In the genomic region with DNA sequence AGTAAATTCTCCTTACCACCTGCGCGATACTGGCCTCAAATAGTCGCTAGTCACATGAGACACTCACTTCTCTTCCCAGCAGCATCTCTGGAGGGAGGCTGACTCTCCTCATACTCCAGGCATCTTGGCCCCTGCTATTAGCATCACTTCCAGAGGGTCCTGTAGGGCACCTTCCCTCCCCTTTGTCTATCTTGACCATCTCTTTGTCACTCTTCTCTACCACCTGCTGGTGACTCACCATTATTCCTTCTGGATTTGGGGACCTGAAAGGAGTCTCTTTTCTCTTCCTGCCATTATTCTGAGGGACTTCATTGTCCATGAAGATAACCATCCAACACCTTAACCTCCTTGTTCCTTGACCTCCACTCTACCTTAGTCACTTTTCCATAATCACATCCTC, we compare ENCODE assay signal across 30 cellular contexts. TPM values are rescaled to one million over a fixed set of nuclear protein-coding genes. Genes with fewer than 3 reads are reported as not detected.
DNase-seq lines count a peak whose midpoint lies in the region; ATAC-seq, FAIRE-seq and TF ChIP-seq lines count a peak whose summit lies in the region.
"Had no signal": no experiment of that assay in that cellular context is flagged by ENCODE, and none has a peak within 500 bp of the region (broad histone marks: within the 10 kb centered on the region; RNA-seq: fewer than 3 reads in every experiment).

No MANE protein-coding gene starts in this region.

- no peak overlapping the region for H2AFZ ChIP-seq in GM23338
- H2AFZ ChIP-seq in HepG2 (ENCODE audit: low read length) = no peak overlapping the region

- WGBS in HepG2 (ENCODE audit: low lambda C conversion rate) = 96% methylated on average over 3 of the region's 3 CpGs

- no peaks in the 10 kb centered on the region for H3K9me3 ChIP-seq in HepG2 (ENCODE audit: low read length)
- H3K9me3 ChIP-seq: BLaER1, heart left ventricle had no signal

- H3K4me1 Mint-ChIP-seq in GM23338 = peaks cover 22% of the 10 kb centered on the region
- H3K4me1 Mint-ChIP-seq: activated naive CD4-positive, alpha-beta T cell treated with anti-CD3 and anti-CD28 coated beads, Interleukin-2, amount 10 ng/mL, durations not matched to agents 7 days and 5 days; natural killer cell; T-cell had no signal

- TF ChIP-seq EP300 in HepG2 (IDR thresholded peaks at IDR 0.05; ENCODE audit: low read depth in 2 of 2, low read length in 2 of 2) = no peak
- no peak for TF ChIP-seq EP300 in HepG2 (CRISPR knock-in tag; IDR thresholded peaks at IDR 0.05; ENCODE audit: borderline replicate concordance)

- CTCF ChIA-PET in HepG2 (lab: Yijun Ruan, JAX; ENCODE audit: low intra/inter-chr PET ratio, low total read pairs) = interaction anchor here (0.7 to 2.1 kb wide), 3 partner anchors 28 to 85 kb away, joined by 3 to 20 read pairs (median 6); a partner anchor contains a TSS

- no TSS peak for BruUV-seq in HepG2 (replicated peaks; lab: Mats Ljungman, UMichigan)

- H3K36me3 Mint-ChIP-seq in GM23338 (ENCODE audit: low read depth) = no peaks in the 10 kb centered on the region
- H3K36me3 Mint-ChIP-seq: activated naive CD4-positive, alpha-beta T cell treated with anti-CD3 and anti-CD28 coated beads, Interleukin-2, amount 10 ng/mL, durations not matched to agents 7 days and 5 days; mesothelial cell of epicardium; natural killer cell; T-cell; type B pancreatic cell had no signal

- H3K4me1 ChIP-seq in GM23338 (ENCODE audit: insufficient read depth) (peaks cover 20% of the 10 kb centered on the region), HepG2 (ENCODE audit: insufficient read depth, low read length) (peaks cover 48% of the 10 kb centered on the region)
- H3K4me1 ChIP-seq: BLaER1 had no signal

- POLR2A ChIA-PET in HepG2 (lab: Yijun Ruan, JAX) = interaction anchor here (3.6 kb wide), 1 partner anchor 81 kb away, joined by 20 read pairs; a partner anchor contains a TSS

- peak; percentile 22 for DNase-seq in NCI-H1092 treated with DMSO at 0.1 percent for 48 hours (lab: John Stamatoyannopoulos, UW)
- DNase-seq in NCI-H1092 (lab: John Stamatoyannopoulos, UW) = no peak
- peak; percentile 33 for DNase-seq in GM23338 (ENCODE audit: low spot score)
- peak; percentile 45 for DNase-seq in HepG2 (ENCODE audit: low spot score)
- DNase-seq in stimulated activated CD4-positive, alpha-beta T cell treated with anti-CD3 and anti-CD28 coated beads, Interleukin-2, amount 100 ng/mL, for 24 hours = no peak
- no peak for DNase-seq in SKM-1 (lab: John Stamatoyannopoulos, UW; ENCODE audit: unreplicated experiment)
- DNase-seq in Ammon's horn (ENCODE audit: low spot score) = no peak
- DNase-seq: activated CD4-positive, alpha-beta T cell treated with anti-CD3 and anti-CD28 coated beads for 4 hours; activated naive CD4-positive, alpha-beta T cell treated with anti-CD3 and anti-CD28 coated beads, Interleukin-2, amount 10 ng/mL, durations not matched to agents 7 days and 5 days; activated T-cell treated with anti-CD3 and anti-CD28 coated beads, Interleukin-2, amount 50 U/mL, for 72 hours; central memory CD4-positive, alpha-beta T cell; COR-L47; H9; heart left ventricle; Kasumi-1; left colon; natural killer cell; NCI-H2171 treated with DMSO at 0.1 percent for 48 hours; NCI-H524 treated with DMSO at 0.1 percent for 48 hours; right cardiac atrium; stimulated activated CD4-positive, alpha-beta T cell treated with anti-CD3 and anti-CD28 coated beads, Interleukin-15, amount 100 ng/mL, for 24 hours; stimulated activated CD8-positive, alpha-beta memory T cell treated with anti-CD3 and anti-CD28 coated beads, Interleukin-4, amount 100 ng/mL, for 48 hours; T-cell had no signal

- ATAC-seq in GM23338 (no peak), HepG2 (peak; percentile 42)
- ATAC-seq: activated T-cell treated with anti-CD3 and anti-CD28 coated beads, Interleukin-2, amount 50 U/mL, for 72 hours; heart left ventricle; left colon; natural killer cell; right cardiac atrium; T-cell had no signal

- peak; percentile 58 for TF ChIP-seq RAD21 in HepG2 (CRISPR knock-in tag; IDR thresholded peaks at IDR 0.05)

- H3K27me3 Mint-ChIP-seq in GM23338 (ENCODE audit: insufficient read depth, low read depth, poor library complexity) = peaks cover 13% of the 10 kb centered on the region
- H3K27me3 Mint-ChIP-seq: type B pancreatic cell had no signal

- no peak for TF ChIP-seq POLR2A in HepG2 (IDR thresholded peaks at IDR 0.05; ENCODE audit: insufficient read depth in 1 of 2, low read depth in 2 of 2, low read length in 2 of 2)

- H4K20me1 ChIP-seq in GM23338 (replicated peaks; ENCODE audit: insufficient read depth) (no peaks in the 10 kb centered on the region), HepG2 (ENCODE audit: insufficient read depth, low read length) (no peaks in the 10 kb centered on the region)
- H4K20me1 ChIP-seq: BLaER1 had no signal

- H3K36me3 ChIP-seq in GM23338 (ENCODE audit: insufficient read depth) = no peaks in the 10 kb centered on the region; the same call in 1 of the 2 replicates
- H3K36me3 ChIP-seq in HepG2 (replicated peaks in 1 of 2; ENCODE audit: control insufficient read depth in 1 of 2, insufficient read depth in 2 of 2, low read length in 2 of 2) = no peaks in the 10 kb centered on the region
- H3K36me3 ChIP-seq: BLaER1, heart left ventricle had no signal

- H3K4me3 ChIP-seq in GM23338 = no peak overlapping the region
- H3K4me3 ChIP-seq in HepG2 (replicated peaks in 1 of 3; ENCODE audit: insufficient read depth in 1 of 3, low read depth in 2 of 3, low read length in 3 of 3) = no peak overlapping the region
- H3K4me3 ChIP-seq: BLaER1, heart left ventricle had no signal

- H3K27me3 ChIP-seq in GM23338 (ENCODE audit: insufficient read depth) (no peaks in the 10 kb centered on the region), HepG2 (ENCODE audit: control insufficient read depth in 1 of 2, insufficient read depth in 2 of 2, low read length in 2 of 2) (no peaks in the 10 kb centered on the region)
- H3K27me3 ChIP-seq: BLaER1, heart left ventricle had no signal

- H3K27ac ChIP-seq in GM23338 (ENCODE audit: low read depth) (no peak overlapping the region), VCaP (no peak overlapping the region), HepG2 (ENCODE audit: extremely low read length, insufficient read depth, low read length) (no peak overlapping the region)
- H3K27ac ChIP-seq: BLaER1, heart left ventricle had no signal

- no peak overlapping the region for H3K9ac ChIP-seq in HepG2 (ENCODE audit: insufficient read depth, low read depth, low read length)
- H3K9ac ChIP-seq: BLaER1 had no signal

- H3K4me3 Mint-ChIP-seq in GM23338 = no peak overlapping the region
- H3K4me3 Mint-ChIP-seq: activated naive CD4-positive, alpha-beta T cell treated with anti-CD3 and anti-CD28 coated beads, Interleukin-2, amount 10 ng/mL, durations not matched to agents 7 days and 5 days; activated T-cell treated with anti-CD3 and anti-CD28 coated beads, Interleukin-2, amount 50 U/mL, for 72 hours; H9; mesothelial cell of epicardium; natural killer cell; T-cell; type B pancreatic cell had no signal

- no peak overlapping the region for H3K4me2 ChIP-seq in GM23338
- no peak overlapping the region for H3K4me2 ChIP-seq in HepG2 (ENCODE audit: low read depth, low read length)
- H3K4me2 ChIP-seq: BLaER1 had no signal

- FAIRE-seq in HepG2 (lab: Jason Lieb, UNC) = peak; percentile 65
- FAIRE-seq: A204.1, TTC549 had no signal

- in situ Hi-C loops in HepG2 (cut with HindIII; ENCODE audit: extremely low pct_ligation_motif_present, low pct_unique_long_range_greater_than_20kb) = no loop called here

- TF ChIP-seq CTCF in GM23338 (conservative IDR thresholded peaks at IDR 0.05; ENCODE audit: low read depth in 2 of 2) = peak; percentile 24 to 47; a peak in 3 of 4 replicates
- peak; percentile 41 for TF ChIP-seq CTCF in VCaP (conservative IDR thresholded peaks at IDR 0.05)
- TF ChIP-seq CTCF in HepG2 (CRISPR knock-in tag; IDR thresholded peaks at IDR 0.05) = peak; percentile 71

- no peak overlapping the region for H3K27ac Mint-ChIP-seq in GM23338
- H3K27ac Mint-ChIP-seq: activated naive CD4-positive, alpha-beta T cell treated with anti-CD3 and anti-CD28 coated beads, Interleukin-2, amount 10 ng/mL, durations not matched to agents 7 days and 5 days; activated T-cell treated with anti-CD3 and anti-CD28 coated beads, Interleukin-2, amount 50 U/mL, for 72 hours; mesothelial cell of epicardium; natural killer cell; T-cell; type B pancreatic cell had no signal

- H3K9me2 ChIP-seq in GM23338 (ENCODE audit: insufficient read depth) = no peaks in the 10 kb centered on the region

- no peaks in the 10 kb centered on the region for H3F3A ChIP-seq in GM23338 (replicated peaks; ENCODE audit: low read depth)

- no peaks in the 10 kb centered on the region for H3K79me2 ChIP-seq in GM23338 (replicated peaks; ENCODE audit: insufficient read depth)
- H3K79me2 ChIP-seq in HepG2 (ENCODE audit: insufficient read depth, low read length) = no peaks in the 10 kb centered on the region

- intact Hi-C loops in HepG2 (cut with micrococcal nuclease; ENCODE audit: unreplicated experiment) = loop anchor here (1.0 kb wide), 2 partner anchors 28 to 81 kb away; a partner anchor contains a TSS

- H3K9me3 Mint-ChIP-seq in GM23338 = no peaks in the 10 kb centered on the region; the same call in 2 of the 3 replicates
- H3K9me3 Mint-ChIP-seq: activated naive CD4-positive, alpha-beta T cell treated with anti-CD3 and anti-CD28 coated beads, Interleukin-2, amount 10 ng/mL, durations not matched to agents 7 days and 5 days; activated T-cell treated with anti-CD3 and anti-CD28 coated beads, Interleukin-2, amount 50 U/mL, for 72 hours; H9; mesothelial cell of epicardium; natural killer cell; T-cell; type B pancreatic cell had no signal

RNA-seq across cellular contexts. Expression of a gene that starts 31.7 kb away (rescaled TPM):
- 0.21 TPM in 1 of 2 replicates, not detected in the other for total RNA-seq in GM23338 (2014; rRNA removed; shearing (Covaris generic))
- 0.08 and 0.19 TPM in 2 replicates for polyA plus RNA-seq in GM23338 (2016; fragmentation: Nextera tagmentation; extraction: Ambion mirVana)
- total RNA-seq in HepG2 (2016; rRNA removed; fragmentation: Illumina TruSeq; extraction: Trizol) = not detected in 2 replicates
- total RNA-seq in HepG2 (2016; cell fraction: cytosol; rRNA removed; fragmentation: Illumina TruSeq; extraction: Trizol; ENCODE audit: low read depth) = not detected in 2 replicates
- total RNA-seq in HepG2 (2016; cell fraction: insoluble cytoplasmic fraction; rRNA removed; fragmentation: Illumina TruSeq; extraction: Trizol) = not detected in 2 replicates
- total RNA-seq in HepG2 (2016; cell fraction: membrane; rRNA removed; fragmentation: Illumina TruSeq; extraction: Trizol) = not detected in 2 replicates
- total RNA-seq in HepG2 (2016; cell fraction: nucleus; rRNA removed; fragmentation: Illumina TruSeq; extraction: Trizol) = not detected in 2 replicates
- polyA plus RNA-seq in HepG2 (2011; rRNA removed) = 0.12 and 0.13 TPM in 2 replicates
- polyA plus RNA-seq in HepG2 (2011; cell fraction: cytosol; rRNA removed) = 0.08 and 0.09 TPM in 2 replicates
- 0.19 and 0.21 TPM in 2 replicates for polyA plus RNA-seq in HepG2 (2011; cell fraction: nucleus; rRNA removed)
- 0.03 and 0.05 TPM in 2 replicates for polyA plus RNA-seq in HepG2 (2012)
- polyA plus RNA-seq in HepG2 (2016; cell fraction: cytosol; fragmentation: Illumina TruSeq; extraction: Trizol; ENCODE audit: low read depth) = not detected in 2 replicates
- polyA plus RNA-seq in HepG2 (2016; cell fraction: insoluble cytoplasmic fraction; fragmentation: Illumina TruSeq; extraction: Trizol; ENCODE audit: low read depth) = not detected in 2 replicates
- polyA plus RNA-seq in HepG2 (2016; cell fraction: membrane; fragmentation: Illumina TruSeq; extraction: Trizol; ENCODE audit: low read depth) = not detected in 2 replicates
- not detected in 2 replicates for polyA plus RNA-seq in HepG2 (2016; cell fraction: nucleus; fragmentation: Illumina TruSeq; extraction: Trizol; ENCODE audit: insufficient read depth, low read depth)
- 0.20 and 0.21 TPM in 2 replicates for polyA minus RNA-seq in HepG2 (2011; rRNA and poly(A)+ RNA removed; ENCODE audit: low replicate concordance)
- not detected in 2 replicates for polyA minus RNA-seq in HepG2 (2011; cell fraction: cytosol; rRNA and poly(A)+ RNA removed)
- polyA minus RNA-seq in HepG2 (2011; cell fraction: nucleus; rRNA and poly(A)+ RNA removed) = 0.12 TPM in 1 of 2 replicates, not detected in the other
- total RNA-seq: activated T-cell treated with anti-CD3 and anti-CD28 coated beads, Interleukin-2, amount 50 U/mL, for 72 hours; natural killer cell; osteocyte; T-cell had no signal

RNA-seq across cellular contexts. Expression of a gene that starts 53.5 kb away (rescaled TPM):
- 29.7 and 30.3 TPM in 2 replicates for total RNA-seq in GM23338 (2014; rRNA removed; shearing (Covaris generic))
- polyA plus RNA-seq in GM23338 (2016; fragmentation: Nextera tagmentation; extraction: Ambion mirVana) = 28.5 and 32.7 TPM in 2 replicates
- 2.2 and 2.7 TPM in 2 replicates for total RNA-seq in HepG2 (2016; rRNA removed; fragmentation: Illumina TruSeq; extraction: Trizol)
- total RNA-seq in HepG2 (2016; cell fraction: cytosol; rRNA removed; fragmentation: Illumina TruSeq; extraction: Trizol; ENCODE audit: low read depth) = 1.4 and 1.7 TPM in 2 replicates
- 2.3 and 3.0 TPM in 2 replicates for total RNA-seq in HepG2 (2016; cell fraction: insoluble cytoplasmic fraction; rRNA removed; fragmentation: Illumina TruSeq; extraction: Trizol)
- total RNA-seq in HepG2 (2016; cell fraction: membrane; rRNA removed; fragmentation: Illumina TruSeq; extraction: Trizol) = 2.9 and 3.5 TPM in 2 replicates
- 1.8 and 1.9 TPM in 2 replicates for total RNA-seq in HepG2 (2016; cell fraction: nucleus; rRNA removed; fragmentation: Illumina TruSeq; extraction: Trizol)
- polyA plus RNA-seq in HepG2 (2011; rRNA removed) = 18.8 and 23.4 TPM in 2 replicates
- 16.2 and 20.4 TPM in 2 replicates for polyA plus RNA-seq in HepG2 (2011; cell fraction: cytosol; rRNA removed)
- 14.8 and 15.5 TPM in 2 replicates for polyA plus RNA-seq in HepG2 (2011; cell fraction: nucleus; rRNA removed)
- 3.9 and 8.1 TPM in 2 replicates for polyA plus RNA-seq in HepG2 (2012)
- 1.6 and 2.1 TPM in 2 replicates for polyA plus RNA-seq in HepG2 (2016; cell fraction: cytosol; fragmentation: Illumina TruSeq; extraction: Trizol; ENCODE audit: low read depth)
- 2.6 and 2.8 TPM in 2 replicates for polyA plus RNA-seq in HepG2 (2016; cell fraction: insoluble cytoplasmic fraction; fragmentation: Illumina TruSeq; extraction: Trizol; ENCODE audit: low read depth)
- 1.9 and 2.2 TPM in 2 replicates for polyA plus RNA-seq in HepG2 (2016; cell fraction: membrane; fragmentation: Illumina TruSeq; extraction: Trizol; ENCODE audit: low read depth)
- polyA plus RNA-seq in HepG2 (2016; cell fraction: nucleus; fragmentation: Illumina TruSeq; extraction: Trizol; ENCODE audit: insufficient read depth, low read depth) = 4.0 and 9.1 TPM in 2 replicates
- polyA minus RNA-seq in HepG2 (2011; rRNA and poly(A)+ RNA removed; ENCODE audit: low replicate concordance) = 7.2 and 18.3 TPM in 2 replicates
- 10.6 and 11.2 TPM in 2 replicates for polyA minus RNA-seq in HepG2 (2011; cell fraction: cytosol; rRNA and poly(A)+ RNA removed)
- polyA minus RNA-seq in HepG2 (2011; cell fraction: nucleus; rRNA and poly(A)+ RNA removed) = 5.2 and 6.1 TPM in 2 replicates

Comparison
In these comparisons a context has a peak if more than half of its experiments do, and no peak if none do; other contexts are left out.
1. DNase-seq: peak in NCI-H1092 treated with DMSO at 0.1 percent for 48 hours (single experiment), GM23338 (single experiment) and HepG2 (single experiment); none in NCI-H1092 (single experiment), stimulated activated CD4-positive, alpha-beta T cell treated with anti-CD3 and anti-CD28 coated beads, Interleukin-2, amount 100 ng/mL, for 24 hours (0 of 2), SKM-1 (single experiment) and Ammon's horn (single experiment).
2. Peak in every context shown above with its lines, with median percentiles within 50 percentile points of each other: CTCF ChIP-seq.